ENCODE assay signal across 10 cellular contexts in genomic region chr2:216031960-216032689, GRCh38. TPM values are rescaled to one million over a fixed set of nuclear protein-coding genes. Genes with fewer than 3 reads are reported as not detected.
DNase-seq lines count a peak whose midpoint lies in the region; ATAC-seq and TF ChIP-seq lines count a peak whose summit lies in the region.
"Had no signal": no experiment of that assay in that cellular context is flagged by ENCODE, and none has a peak within 500 bp of the region (broad histone marks: within the 10 kb centered on the region; RNA-seq: fewer than 3 reads in every experiment).

No MANE protein-coding gene starts in this region.

- H3K27ac Mint-ChIP-seq in CD4-positive, alpha-beta memory T cell: no peak overlapping the region

- POLR2A ChIA-PET in CD4-positive, alpha-beta memory T cell (lab: Charles Lee; ENCODE audit: partially characterized antibody): interaction anchor here (0.6 to 1.3 kb wide), 2 partner anchors 36 to 50 kb away, joined by 3 to 4 read pairs; partner anchors contain the start of genes PECR and TMEM169

- ATAC-seq in GM21360 (IDR thresholded peaks at IDR 0.05; ENCODE audit: unreplicated experiment): peak; percentile 85
- peak; percentile 80 for ATAC-seq in HG03457 (IDR thresholded peaks at IDR 0.05; ENCODE audit: unreplicated experiment)
- ATAC-seq: naive thymus-derived CD8-positive, alpha-beta T cell had no signal

- H3K27me3 Mint-ChIP-seq in CD4-positive, alpha-beta memory T cell: no peaks in the 10 kb centered on the region
- H3K27me3 Mint-ChIP-seq: naive thymus-derived CD8-positive, alpha-beta T cell had no signal

- H3K4me3 ChIP-seq in epithelial cell of esophagus (ENCODE audit: low read length): no peak overlapping the region
- no peak overlapping the region for H3K4me3 ChIP-seq in CD4-positive, alpha-beta memory T cell (ENCODE audit: low read length in 2 of 2)

- no peak overlapping the region for H3K4me3 Mint-ChIP-seq in CD4-positive, alpha-beta memory T cell

- H3K4me1 Mint-ChIP-seq in CD4-positive, alpha-beta memory T cell: peaks cover 5 to 10% (median 7%) of the 10 kb centered on the region in 4 donors

- H3K27ac ChIP-seq in CD4-positive, alpha-beta memory T cell (ENCODE audit: low read depth, low read length): no peak overlapping the region

- intact Hi-C loops in CD4-positive, alpha-beta memory T cell (cut with micrococcal nuclease): loop anchor here (10.0 kb wide), 1 partner anchor 83 kb away; no protein-coding TSS in a partner anchor

- H3K9me3 Mint-ChIP-seq in CD4-positive, alpha-beta memory T cell: no peaks in the 10 kb centered on the region
- H3K9me3 Mint-ChIP-seq: naive thymus-derived CD8-positive, alpha-beta T cell had no signal

- peak; percentile 62 for DNase-seq in GM03348 (ENCODE audit: low spot score)
- DNase-seq in epithelial cell of esophagus (ENCODE audit: low read depth): peak; percentile 65
- DNase-seq in NCI-H1930 (lab: John Stamatoyannopoulos, UW): no peak
- no peak for DNase-seq in cerebellar cortex (ENCODE audit: low spot score)
- DNase-seq in SK-N-DZ (ENCODE audit: low spot score): no peak
- DNase-seq in CD4-positive, alpha-beta memory T cell: no peak
- DNase-seq: activated gamma-delta T cell had no signal

- H3K4me1 ChIP-seq in CD4-positive, alpha-beta memory T cell (ENCODE audit: insufficient read depth, low read length): no peaks in the 10 kb centered on the region

- TF ChIP-seq CTCF in epithelial cell of esophagus (IDR thresholded peaks at IDR 0.05; ENCODE audit: insufficient read depth, low read depth, low read length, missing control alignments): no peak

- H3K9me3 ChIP-seq in CD4-positive, alpha-beta memory T cell (ENCODE audit: control insufficient read depth in 1 of 2, low read length in 2 of 2): no peaks in the 10 kb centered on the region

- peaks cover 9% of the 10 kb centered on the region for H3K36me3 ChIP-seq in CD4-positive, alpha-beta memory T cell (ENCODE audit: insufficient read depth, low read length)

- no peaks in the 10 kb centered on the region for H3K27me3 ChIP-seq in CD4-positive, alpha-beta memory T cell (ENCODE audit: insufficient read depth, low read length)

- H3K36me3 Mint-ChIP-seq in CD4-positive, alpha-beta memory T cell: peaks cover 13 to 28% of the 10 kb centered on the region in 2 donors

- CTCF ChIA-PET in CD4-positive, alpha-beta memory T cell (lab: Charles Lee; ENCODE audit: partially characterized antibody): interaction anchor here (1.1 to 5.6 kb wide), 12 partner anchors 10 to 635 kb away, joined by 3 to 68 read pairs (median 17); partner anchors contain the start of genes MREG, PECR, TMEM169 and XRCC5

RNA-seq across cellular contexts. Expression of gene MREG, which starts 18.8 kb away (rescaled TPM):
- polyA plus RNA-seq in SK-N-DZ (2014; cell fraction: cytosol; rRNA removed): 14.0 and 15.8 TPM in 2 replicates
- polyA plus RNA-seq in SK-N-DZ (2014; cell fraction: nucleus; rRNA removed): 18.0 and 24.8 TPM in 2 replicates
- total RNA-seq in CD4-positive, alpha-beta memory T cell: 1 to 10 TPM; 7.4 TPM
- polyA plus RNA-seq in CD4-positive, alpha-beta memory T cell: 1 to 10 TPM in 1 of 2 donors, under 1 TPM in 1; 0.11 to 2.1 TPM

RNA-seq across cellular contexts. Expression of gene PECR, which starts 49.5 kb away (rescaled TPM):
- polyA plus RNA-seq in SK-N-DZ (2014; cell fraction: cytosol; rRNA removed): 25.1 and 39.7 TPM in 2 replicates
- polyA plus RNA-seq in SK-N-DZ (2014; cell fraction: nucleus; rRNA removed): 29.7 and 33.0 TPM in 2 replicates
- 10 to 100 TPM; 16.8 to 20.6 TPM for total RNA-seq in CD4-positive, alpha-beta memory T cell
- polyA plus RNA-seq in CD4-positive, alpha-beta memory T cell: 10 to 100 TPM; 30.7 to 36.6 TPM

RNA-seq across cellular contexts. Expression of gene TMEM169, which starts 49.6 kb away (rescaled TPM):
- polyA plus RNA-seq in SK-N-DZ (2014; cell fraction: cytosol; rRNA removed): 28.3 and 32.8 TPM in 2 replicates
- polyA plus RNA-seq in SK-N-DZ (2014; cell fraction: nucleus; rRNA removed): 11.1 and 16.1 TPM in 2 replicates
- 1 to 10 TPM; 3.6 to 5.1 TPM for total RNA-seq in CD4-positive, alpha-beta memory T cell
- polyA plus RNA-seq in CD4-positive, alpha-beta memory T cell: 1 to 10 TPM; 2.0 to 2.4 TPM

Comparison
In these comparisons a context has a peak if more than half of its experiments do, and no peak if none do; other contexts are left out.
1. DNase-seq: peak in GM03348 (single experiment) and epithelial cell of esophagus (single experiment); none in NCI-H1930 (0 of 2), cerebellar cortex (single experiment), SK-N-DZ (single experiment) and CD4-positive, alpha-beta memory T cell (0 of 5).